11 cellular contexts compared by ENCODE assay signal in the genomic region with DNA sequence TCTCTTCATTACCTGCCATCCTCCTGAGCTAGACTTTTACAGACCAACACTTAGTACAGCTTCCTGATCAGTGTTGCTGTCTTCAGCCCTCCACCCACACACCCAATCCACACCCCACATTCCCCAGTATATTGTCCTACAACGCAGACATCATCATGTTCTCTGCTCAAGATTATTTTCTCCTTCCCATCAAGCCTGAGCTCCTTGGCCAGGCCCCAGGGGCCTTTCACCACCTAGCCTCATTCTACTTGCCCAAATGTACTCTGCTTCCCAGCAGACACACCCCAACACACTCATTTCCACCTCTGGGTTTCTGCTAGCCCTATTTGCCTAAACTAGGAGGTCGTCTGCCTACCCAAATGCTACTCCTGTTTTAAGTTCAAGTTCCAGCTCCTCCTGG. TPM values are rescaled to one million over a fixed set of nuclear protein-coding genes. Genes with fewer than 3 reads are reported as not detected.
DNase-seq lines count a peak whose midpoint lies in the region; ATAC-seq and TF ChIP-seq lines count a peak whose summit lies in the region.
"Had no signal": no experiment of that assay in that cellular context is flagged by ENCODE, and none has a peak within 500 bp of the region (broad histone marks: within the 10 kb centered on the region; RNA-seq: fewer than 3 reads in every experiment).

No MANE protein-coding gene starts in this region.

- H3K9me3 ChIP-seq in left ventricle myocardium inferior (replicated peaks), result no peaks in the 10 kb centered on the region
- no peaks in the 10 kb centered on the region for H3K9me3 ChIP-seq in endodermal cell (ENCODE audit: control insufficient read depth, low read length)

- H3K27ac ChIP-seq in left ventricle myocardium inferior (replicated peaks) (peak overlapping the region; percentile 87), endodermal cell (ENCODE audit: low read depth, low read length) (no peak overlapping the region)
- H3K27ac ChIP-seq: WERI-Rb-1 had no signal

- H3K9me3 Mint-ChIP-seq in activated CD4-positive, alpha-beta T cell treated with anti-CD3 and anti-CD28 coated beads, Interleukin-2, amount 10 ng/mL, durations not matched to agents 24 days and 14 days, result no peaks in the 10 kb centered on the region
- no peaks in the 10 kb centered on the region for H3K9me3 Mint-ChIP-seq in activated CD8-positive, alpha-beta T cell treated with anti-CD3 and anti-CD28 coated beads, Interleukin-2, amount 10 ng/mL, durations not matched to agents 7 days and 5 days (ENCODE audit: insufficient read depth)
- no peaks in the 10 kb centered on the region for H3K9me3 Mint-ChIP-seq in stimulated activated naive B cell treated with anti-CD40 and anti-IgM and Interleukin-4, amounts not matched to agents 10 μg/mL and 1 μg/mL and 100 μg/mL, for 72 hours
- H3K9me3 Mint-ChIP-seq in endodermal cell, result no peaks in the 10 kb centered on the region

- intact Hi-C loops in activated CD4-positive, alpha-beta T cell treated with anti-CD3 and anti-CD28 coated beads, Interleukin-2, amount 10 ng/mL, durations not matched to agents 24 days and 14 days (cut with micrococcal nuclease), result loop anchor here (1.0 to 2.0 kb wide), 3 partner anchors 38 to 117 kb away; no protein-coding TSS in a partner anchor
- intact Hi-C loops in left ventricle myocardium inferior (cut with micrococcal nuclease), result no loop called here

- H3K27ac Mint-ChIP-seq in activated CD4-positive, alpha-beta T cell treated with anti-CD3 and anti-CD28 coated beads, Interleukin-2, amount 10 ng/mL, durations not matched to agents 24 days and 14 days, result peak overlapping the region; percentile 88
- peak overlapping the region; percentile 48 for H3K27ac Mint-ChIP-seq in activated CD8-positive, alpha-beta T cell treated with anti-CD3 and anti-CD28 coated beads, Interleukin-2, amount 10 ng/mL, durations not matched to agents 7 days and 5 days
- peak overlapping the region; percentile 1 for H3K27ac Mint-ChIP-seq in stimulated activated naive B cell treated with anti-CD40 and anti-IgM and Interleukin-4, amounts not matched to agents 10 μg/mL and 1 μg/mL and 100 μg/mL, for 72 hours
- no peak overlapping the region for H3K27ac Mint-ChIP-seq in endodermal cell

- no peaks in the 10 kb centered on the region for H3K27me3 Mint-ChIP-seq in activated CD4-positive, alpha-beta T cell treated with anti-CD3 and anti-CD28 coated beads, Interleukin-2, amount 10 ng/mL, durations not matched to agents 24 days and 14 days
- peaks cover 5% of the 10 kb centered on the region for H3K27me3 Mint-ChIP-seq in activated CD8-positive, alpha-beta T cell treated with anti-CD3 and anti-CD28 coated beads, Interleukin-2, amount 10 ng/mL, durations not matched to agents 7 days and 5 days (ENCODE audit: low read depth)
- no peaks in the 10 kb centered on the region for H3K27me3 Mint-ChIP-seq in stimulated activated naive B cell treated with anti-CD40 and anti-IgM and Interleukin-4, amounts not matched to agents 10 μg/mL and 1 μg/mL and 100 μg/mL, for 72 hours
- H3K27me3 Mint-ChIP-seq in endodermal cell (ENCODE audit: insufficient read depth), result no peaks in the 10 kb centered on the region

- ATAC-seq in activated CD8-positive, alpha-beta T cell treated with anti-CD3 and anti-CD28 coated beads, Interleukin-2, amount 10 ng/mL, durations not matched to agents 7 days and 5 days, result no peak
- ATAC-seq in stimulated activated naive B cell treated with anti-CD40 and anti-IgM and Interleukin-4, amounts not matched to agents 10 μg/mL and 1 μg/mL and 100 μg/mL, for 72 hours (replicated peaks), result no peak

- DNase-seq in activated CD4-positive, alpha-beta T cell treated with anti-CD3 and anti-CD28 coated beads, Interleukin-2, amount 10 ng/mL, durations not matched to agents 24 days and 14 days, result peak; percentile 68
- no peak for DNase-seq in activated CD4-positive, alpha-beta T cell treated with anti-CD3 and anti-CD28 coated beads, Interleukin-2, amount 50 U/mL, for 4 hours
- no peak for DNase-seq in activated CD8-positive, alpha-beta T cell treated with anti-CD3 and anti-CD28 coated beads, Interleukin-2, amount 10 ng/mL, durations not matched to agents 7 days and 5 days
- peak; percentile 57 for DNase-seq in left ventricle myocardium inferior
- no peak for DNase-seq in stimulated activated naive B cell treated with anti-CD40 and anti-IgM and Interleukin-4, amounts not matched to agents 10 μg/mL and 1 μg/mL and 100 μg/mL, for 72 hours
- no peak for DNase-seq in GM19238 (ENCODE audit: insufficient read length, low spot score)
- no peak for DNase-seq in effector CD4-positive, alpha-beta T cell
- no peak for DNase-seq in endodermal cell
- DNase-seq: midbrain, NCI-H1436 treated with DMSO at 0.1 percent for 48 hours, WERI-Rb-1 had no signal

- CTCF ChIA-PET in activated CD8-positive, alpha-beta T cell treated with anti-CD3 and anti-CD28 coated beads, Interleukin-2, amount 10 ng/mL, durations not matched to agents 7 days and 5 days (lab: Charles Lee), result interaction anchor here (0.8 to 5.2 kb wide), 13 partner anchors 36 to 409 kb away, joined by 3 to 63 read pairs (median 8); a partner anchor contains a TSS

- H3K36me3 Mint-ChIP-seq in activated CD4-positive, alpha-beta T cell treated with anti-CD3 and anti-CD28 coated beads, Interleukin-2, amount 10 ng/mL, durations not matched to agents 24 days and 14 days (ENCODE audit: low read depth), result peaks cover 1% of the 10 kb centered on the region
- no peaks in the 10 kb centered on the region for H3K36me3 Mint-ChIP-seq in activated CD8-positive, alpha-beta T cell treated with anti-CD3 and anti-CD28 coated beads, Interleukin-2, amount 10 ng/mL, durations not matched to agents 7 days and 5 days (ENCODE audit: low read depth)
- peaks cover 0 to 2% of the 10 kb centered on the region in 2 donors for H3K36me3 Mint-ChIP-seq in stimulated activated naive B cell treated with anti-CD40 and anti-IgM and Interleukin-4, amounts not matched to agents 10 μg/mL and 1 μg/mL and 100 μg/mL, for 72 hours
- no peaks in the 10 kb centered on the region for H3K36me3 Mint-ChIP-seq in endodermal cell (ENCODE audit: low read depth)

- H3K4me1 Mint-ChIP-seq in activated CD4-positive, alpha-beta T cell treated with anti-CD3 and anti-CD28 coated beads, Interleukin-2, amount 10 ng/mL, durations not matched to agents 24 days and 14 days, result peaks cover 61% of the 10 kb centered on the region
- H3K4me1 Mint-ChIP-seq in activated CD8-positive, alpha-beta T cell treated with anti-CD3 and anti-CD28 coated beads, Interleukin-2, amount 10 ng/mL, durations not matched to agents 7 days and 5 days (ENCODE audit: low read depth), result peaks cover 38% of the 10 kb centered on the region
- H3K4me1 Mint-ChIP-seq in stimulated activated naive B cell treated with anti-CD40 and anti-IgM and Interleukin-4, amounts not matched to agents 10 μg/mL and 1 μg/mL and 100 μg/mL, for 72 hours, result peaks cover 26 to 29% of the 10 kb centered on the region in 2 donors
- H3K4me1 Mint-ChIP-seq in endodermal cell, result peaks cover 25% of the 10 kb centered on the region

- TF ChIP-seq CTCF in left ventricle myocardium inferior (IDR thresholded peaks at IDR 0.05; ENCODE audit: borderline replicate concordance), result no peak
- no peak for TF ChIP-seq CTCF in endodermal cell (conservative IDR thresholded peaks at IDR 0.05)

- no peak overlapping the region for H3K9ac ChIP-seq in endodermal cell (ENCODE audit: extremely low read depth, low read length, poor library complexity, severe bottlenecking)

- no peaks in the 10 kb centered on the region for H3K36me3 ChIP-seq in left ventricle myocardium inferior
- H3K36me3 ChIP-seq in endodermal cell (ENCODE audit: control insufficient read depth, insufficient read depth, low read length), result no peaks in the 10 kb centered on the region
- H3K36me3 ChIP-seq: WERI-Rb-1 had no signal

- H3K27me3 ChIP-seq in left ventricle myocardium inferior (ENCODE audit: low read depth) (no peaks in the 10 kb centered on the region), endodermal cell (ENCODE audit: control insufficient read depth, insufficient read depth, low read length, poor library complexity, severe bottlenecking) (no peaks in the 10 kb centered on the region)

- WGBS in endodermal cell (ENCODE audit: insufficient coverage in 1 of 2, insufficient read length in 1 of 2), 2 experiments, result 80 to 91% methylated on average over 1 to 2 of the region's 2 CpGs

- H3K4me3 ChIP-seq in left ventricle myocardium inferior (no peak overlapping the region), endodermal cell (ENCODE audit: low read length) (no peak overlapping the region)

- peak overlapping the region; percentile 72 for H3K4me3 Mint-ChIP-seq in activated CD4-positive, alpha-beta T cell treated with anti-CD3 and anti-CD28 coated beads, Interleukin-2, amount 10 ng/mL, durations not matched to agents 24 days and 14 days
- H3K4me3 Mint-ChIP-seq in activated CD8-positive, alpha-beta T cell treated with anti-CD3 and anti-CD28 coated beads, Interleukin-2, amount 10 ng/mL, durations not matched to agents 7 days and 5 days, result no peak overlapping the region
- peak overlapping the region in 1 of 2 donors; percentile 9 for H3K4me3 Mint-ChIP-seq in stimulated activated naive B cell treated with anti-CD40 and anti-IgM and Interleukin-4, amounts not matched to agents 10 μg/mL and 1 μg/mL and 100 μg/mL, for 72 hours
- H3K4me3 Mint-ChIP-seq in endodermal cell, result no peak overlapping the region

- H3K4me1 ChIP-seq in left ventricle myocardium inferior (peaks cover 95% of the 10 kb centered on the region), endodermal cell (ENCODE audit: control insufficient read depth, insufficient read depth, low read length) (peaks cover 5% of the 10 kb centered on the region)

- POLR2A ChIA-PET in activated CD8-positive, alpha-beta T cell treated with anti-CD3 and anti-CD28 coated beads, Interleukin-2, amount 10 ng/mL, durations not matched to agents 7 days and 5 days (lab: Charles Lee), result interaction anchor here (0.7 to 1.0 kb wide), 2 partner anchors 85 to 462 kb away, joined by 3 read pairs; a partner anchor contains a TSS

RNA-seq across cellular contexts. Expression of a gene that starts 37.0 kb away (rescaled TPM):
- total RNA-seq in activated CD4-positive, alpha-beta T cell treated with anti-CD3 and anti-CD28 coated beads, Interleukin-2, amount 10 ng/mL, durations not matched to agents 24 days and 14 days, result 3.7 and 4.3 TPM in 2 replicates
- total RNA-seq in activated CD8-positive, alpha-beta T cell treated with anti-CD3 and anti-CD28 coated beads, Interleukin-2, amount 10 ng/mL, durations not matched to agents 7 days and 5 days, result 1 to 10 TPM; 1.3 to 1.5 TPM
- 39.0 TPM for total RNA-seq in left ventricle myocardium inferior
- total RNA-seq in endodermal cell, result 1 to 10 TPM; 2.4 to 2.6 TPM
- polyA plus RNA-seq in endodermal cell (2013, experiment 1 of 2), result 3.0 TPM
- 1.6 TPM for polyA plus RNA-seq in endodermal cell (2013, experiment 2 of 2)

Comparison
In these comparisons a context has a peak if more than half of its experiments do, and no peak if none do; other contexts are left out.
1. DNase-seq: peak in activated CD4-positive, alpha-beta T cell treated with anti-CD3 and anti-CD28 coated beads, Interleukin-2, amount 10 ng/mL, durations not matched to agents 24 days and 14 days (single experiment) and left ventricle myocardium inferior (single experiment); none in activated CD4-positive, alpha-beta T cell treated with anti-CD3 and anti-CD28 coated beads, Interleukin-2, amount 50 U/mL, for 4 hours (0 of 2), activated CD8-positive, alpha-beta T cell treated with anti-CD3 and anti-CD28 coated beads, Interleukin-2, amount 10 ng/mL, durations not matched to agents 7 days and 5 days (single experiment), stimulated activated naive B cell treated with anti-CD40 and anti-IgM and Interleukin-4, amounts not matched to agents 10 μg/mL and 1 μg/mL and 100 μg/mL, for 72 hours (single experiment), GM19238 (single experiment), effector CD4-positive, alpha-beta T cell (single experiment) and endodermal cell (single experiment).